ENCODE assay signal across 1 cellular context in the genomic region with DNA sequence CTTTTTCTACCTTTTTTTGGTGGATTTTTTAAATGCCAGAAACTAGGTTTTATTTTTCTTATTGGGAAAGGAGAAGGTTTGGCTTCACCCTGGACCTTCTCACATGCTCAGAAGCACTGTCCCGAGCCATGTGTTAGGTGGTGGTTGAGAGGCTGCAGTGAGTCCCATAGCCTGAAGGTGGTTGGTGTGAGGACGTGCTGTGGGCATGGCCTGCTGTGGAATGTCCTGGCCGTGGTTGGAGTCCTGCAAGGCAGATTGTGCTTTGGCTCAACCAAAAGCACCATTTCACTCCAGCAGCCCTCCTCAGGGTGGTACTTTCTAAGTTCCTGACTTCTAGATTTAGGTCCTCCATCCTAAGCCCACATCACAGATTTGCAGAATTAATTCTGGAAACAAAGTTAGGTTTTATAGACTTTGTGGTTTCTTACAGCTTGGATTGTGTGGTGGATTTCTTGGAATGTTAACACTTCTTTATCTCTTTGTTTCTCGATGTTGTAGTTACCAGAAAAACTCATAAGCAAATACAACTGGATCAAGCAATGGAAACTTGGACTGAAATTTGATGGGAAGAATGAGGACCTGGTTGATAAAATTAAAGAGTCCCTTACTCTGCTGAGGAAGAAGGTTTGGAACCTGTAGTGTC.
TF ChIP-seq lines count a peak whose summit lies in the region.

No MANE protein-coding gene starts in this region.

TF ChIP-seq in HepG2, 621 proteins besides CTCF, POLR2A, EP300 and RAD21 (continued from another document):
- TF ChIP-seq ZNF318 (CRISPR knock-in tag; IDR thresholded peaks at IDR 0.05) (no peak), MEF2D (CRISPR knock-in tag; IDR thresholded peaks at IDR 0.05) (no peak), FIP1L1 (IDR thresholded peaks at IDR 0.05; ENCODE audit: borderline replicate concordance, insufficient read depth, low read depth, low read length) (no peak), ZBTB7A (CRISPR knock-in tag; IDR thresholded peaks at IDR 0.05) (no peak), ZNF766 (CRISPR knock-in tag; IDR thresholded peaks at IDR 0.05; ENCODE audit: borderline replicate concordance) (no peak)
